10 cellular contexts compared by ENCODE assay signal in genomic region chr3:122102191-122102935, GRCh38. TPM values are rescaled to one million over a fixed set of nuclear protein-coding genes. Genes with fewer than 3 reads are reported as not detected.
DNase-seq lines count a peak whose midpoint lies in the region; ATAC-seq and TF ChIP-seq lines count a peak whose summit lies in the region.
"Had no signal": no experiment of that assay in that cellular context is flagged by ENCODE, and none has a peak within 500 bp of the region (broad histone marks: within the 10 kb centered on the region; RNA-seq: fewer than 3 reads in every experiment).

No MANE protein-coding gene starts in this region.

- TF ChIP-seq CTCF in gastrocnemius medialis (IDR thresholded peaks at IDR 0.05 in 4 of 5, conservative IDR thresholded peaks at IDR 0.05 in 1 of 5) (no peak), HFFc6 (IDR thresholded peaks at IDR 0.05) (no peak)

- TF ChIP-seq POLR2A in gastrocnemius medialis (IDR thresholded peaks at IDR 0.05) = no peak

- no peaks in the 10 kb centered on the region for H3K27me3 ChIP-seq in gastrocnemius medialis

- H3K27me3 Mint-ChIP-seq in HFFc6 (ENCODE audit: insufficient read depth) = 0 out of 2 replicates have a peak, but pooled peaks cover 2% of the 10 kb centered on the region

- no peaks in the 10 kb centered on the region for H3K4me1 Mint-ChIP-seq in HFFc6 (ENCODE audit: low read depth)

- no peaks in the 10 kb centered on the region for H3K36me3 ChIP-seq in gastrocnemius medialis

- no peaks in the 10 kb centered on the region for H3K4me1 ChIP-seq in gastrocnemius medialis

- no peaks in the 10 kb centered on the region for H3K9me3 ChIP-seq in gastrocnemius medialis

- no peak overlapping the region for H3K4me3 Mint-ChIP-seq in HFFc6

- in situ Hi-C loops in gastrocnemius medialis (cut with MboI; ENCODE audit: low sequenced_read_pairs in 4 of 4) = no loop called here

- H3K27ac Mint-ChIP-seq in HFFc6 = no peak overlapping the region

- peak; percentile 63 for DNase-seq in activated CD8-positive, alpha-beta memory T cell treated with anti-CD3 and anti-CD28 coated beads for 24 hours
- no peak for DNase-seq in activated CD8-positive, alpha-beta memory T cell treated with anti-CD3 and anti-CD28 coated beads, Interleukin-2, amount 50 U/mL, for 4 hours
- DNase-seq in MV-4-11 (lab: John Stamatoyannopoulos, UW) = peak; percentile 91
- peak; percentile 12 for DNase-seq in stimulated activated CD4-positive, alpha-beta T cell treated with anti-CD3 and anti-CD28 coated beads, Interleukin-4, amount 100 ng/mL, for 1 hour
- DNase-seq in GOT3 (lab: John Stamatoyannopoulos, UW) = no peak
- no peak for DNase-seq in gastrocnemius medialis
- no peak for DNase-seq in HFFc6
- DNase-seq: cerebellar nuclear complex had no signal

- no peaks in the 10 kb centered on the region for H3K9me3 Mint-ChIP-seq in HFFc6

- H3K36me3 Mint-ChIP-seq in HFFc6 (ENCODE audit: low read depth) = no peaks in the 10 kb centered on the region

- ATAC-seq in HG02588 (IDR thresholded peaks at IDR 0.05; ENCODE audit: unreplicated experiment) (peak; percentile 41), gastrocnemius medialis (no peak)

- H3K27ac ChIP-seq in gastrocnemius medialis = no peak overlapping the region

- H3K4me3 ChIP-seq in gastrocnemius medialis = no peak overlapping the region

- intact Hi-C loops in gastrocnemius medialis (cut with DNase I; ENCODE audit: low total_unique reads) = no loop called here

RNA-seq across cellular contexts. Expression of gene CD86, which starts 47.2 kb away (rescaled TPM):
- 1 to 10 TPM in 3 of 4 donors, under 1 TPM in 1; 0.92 to 2.4 (median 1.6) TPM for total RNA-seq in gastrocnemius medialis
- not detected for total RNA-seq in HFFc6 (2021; fragmentation: NEBNext Ultra II Directional; extraction: Animal tissue kit (Norgen Biotek cat#: 25700))
- total RNA-seq: osteoblast had no signal

Comparison
In these comparisons a context has a peak if more than half of its experiments do, and no peak if none do; other contexts are left out.
1. DNase-seq: peak in activated CD8-positive, alpha-beta memory T cell treated with anti-CD3 and anti-CD28 coated beads for 24 hours (single experiment), MV-4-11 (single experiment) and stimulated activated CD4-positive, alpha-beta T cell treated with anti-CD3 and anti-CD28 coated beads, Interleukin-4, amount 100 ng/mL, for 1 hour (single experiment); none in activated CD8-positive, alpha-beta memory T cell treated with anti-CD3 and anti-CD28 coated beads, Interleukin-2, amount 50 U/mL, for 4 hours (single experiment), GOT3 (single experiment), gastrocnemius medialis (0 of 2) and HFFc6 (single experiment).